In genomic region chr11:68753300-68753699, GRCh38 we compare ENCODE assay signal across 24 cellular contexts. TPM values are rescaled to one million over a fixed set of nuclear protein-coding genes. Genes with fewer than 3 reads are reported as not detected.
DNase-seq lines count a peak whose midpoint lies in the region; ATAC-seq, FAIRE-seq and TF ChIP-seq lines count a peak whose summit lies in the region.
"Had no signal": no experiment of that assay in that cellular context is flagged by ENCODE, and none has a peak within 500 bp of the region (broad histone marks: within the 10 kb centered on the region; RNA-seq: fewer than 3 reads in every experiment).

No MANE protein-coding gene starts in this region.

- H3K4me1 ChIP-seq in H1 (replicated peaks in 1 of 4; ENCODE audit: control insufficient read depth in 3 of 4, insufficient read depth in 4 of 4, low read length in 3 of 4) (peaks cover 0 to 8% (median 5%) of the 10 kb centered on the region in 4 experiments; a peak in 4 of 7 replicates), gastroesophageal sphincter (peaks cover 0 to 20% (median 13%) of the 10 kb centered on the region in 3 donors)
- H3K4me1 ChIP-seq: A549 had no signal

- H2BK120ac ChIP-seq in H1 (replicated peaks; ENCODE audit: low read depth, low read length): no peak overlapping the region

- no peak for FAIRE-seq in H1 (lab: Jason Lieb, UNC)
- FAIRE-seq: A549, K562 had no signal

- H3K27ac ChIP-seq in H1 (ENCODE audit: low read depth, low read length) (no peak overlapping the region), gastroesophageal sphincter (no peak overlapping the region)
- H3K27ac ChIP-seq: A549; BLaER1 treated with 17β-estradiol and CSF1 and Interleukin-3, amounts not matched to agents 10 nM and 100 nM; epithelial cell of prostate; HL-60; neural progenitor cell; PC-9; SK-N-MC; spleen; thoracic aorta had no signal

- 86% methylated on average over 9 of the region's 9 CpGs; no CpG with 5 or more reads in 1 of the 2 experiments for WGBS in H1 (ENCODE audit: extremely low coverage in 1 of 2, insufficient coverage in 1 of 2, insufficient read length in 1 of 2, insufficient replicate concordance in 2 of 2, low coverage in 1 of 2, low lambda C conversion rate in 2 of 2, missing lambda C conversion rate in 1 of 2), 2 experiments
- WGBS in gastroesophageal sphincter (ENCODE audit: low coverage in 1 of 2), 2 donors: 68 to 81% methylated on average over 6 to 8 of the region's 9 CpGs

- H4K91ac ChIP-seq in H1 (replicated peaks; ENCODE audit: insufficient read length, low read length): no peak overlapping the region

- TF ChIP-seq CTCF in H1 (IDR thresholded peaks at IDR 0.05; ENCODE audit: control extremely low read depth in 1 of 3, insufficient read depth in 1 of 3, low read depth in 1 of 3, low read length in 3 of 3): peak in 1 of 3 experiments; percentile 9; a peak in 1 of 4 replicates
- TF ChIP-seq CTCF in gastroesophageal sphincter (IDR thresholded peaks at IDR 0.05): no peak

- H2BK5ac ChIP-seq in H1 (ENCODE audit: low read depth, low read length): no peak overlapping the region

- peaks cover 0 to 10% of the 10 kb centered on the region in 2 experiments; a peak in 2 of 4 replicates for H3K79me2 ChIP-seq in H1 (ENCODE audit: control insufficient read depth in 1 of 2, insufficient read depth in 2 of 2, low read length in 2 of 2)

- no peak overlapping the region for H3K4ac ChIP-seq in H1 (replicated peaks; ENCODE audit: insufficient read length, low read depth, low read length)

- H3K23ac ChIP-seq in H1 (ENCODE audit: insufficient read length): no peak overlapping the region

- H3K36me3 ChIP-seq in H1 (ENCODE audit: control insufficient read depth in 2 of 4, insufficient read depth in 4 of 4, low read length in 3 of 4) (no peaks in the 10 kb centered on the region; a peak in 1 of 8 replicates), gastroesophageal sphincter (peaks cover 0 to 43% of the 10 kb centered on the region in 2 donors)
- H3K36me3 ChIP-seq: neural progenitor cell had no signal

- CTCF ChIA-PET in H1 (lab: Charles Lee; ENCODE audit: partially characterized antibody): interaction anchor here (1.1 to 2.7 kb wide), 3 partner anchors 45 to 89 kb away, joined by 3 to 12 read pairs (median 5); no protein-coding TSS in a partner anchor

- DNase-seq in NCI-H146 (lab: John Stamatoyannopoulos, UW) (peak; percentile 38), NCI-H146 treated with DMSO at 0.1 percent for 48 hours (lab: John Stamatoyannopoulos, UW; ENCODE audit: unreplicated experiment) (no peak), DMS79 treated with DMSO at 0.1 percent for 48 hours (lab: John Stamatoyannopoulos, UW) (peak; percentile 18), NCI-H2107 treated with DMSO at 0.1 percent for 48 hours (lab: John Stamatoyannopoulos, UW; ENCODE audit: unreplicated experiment) (peak; percentile 14), H1 (ENCODE audit: low read depth in 1 of 2, low spot score in 2 of 2) (no peak), nucleus accumbens (lab: John Stamatoyannopoulos, UW) (no peak)
- DNase-seq in activated CD8-positive, alpha-beta memory T cell treated with anti-CD3 and anti-CD28 coated beads for 24 hours: no peak
- DNase-seq: activated CD4-positive, alpha-beta T cell treated with anti-CD3 and anti-CD28 coated beads for 48 hours; activated effector memory CD4-positive, alpha-beta T cell treated with anti-CD3 and anti-CD28 coated beads, Interleukin-2, amount 50 U/mL, for 16 hours; foreskin melanocyte; GOT3; left cardiac atrium; PC-9; spleen; T-helper 9 cell had no signal

- no peak overlapping the region for H2AK5ac ChIP-seq in H1 (ENCODE audit: low read depth, low read length)

- no peak overlapping the region for H3K56ac ChIP-seq in H1 (replicated peaks; ENCODE audit: insufficient read length, low read depth, low read length)

- H3K9me3 ChIP-seq in H1 (ENCODE audit: insufficient read depth in 2 of 2, low read depth in 1 of 2, low read length in 1 of 2): no peaks in the 10 kb centered on the region
- H3K9me3 ChIP-seq in gastroesophageal sphincter: no peaks in the 10 kb centered on the region
- H3K9me3 ChIP-seq: A549, spleen, thoracic aorta had no signal

- no peak overlapping the region for H4K8ac ChIP-seq in H1 (ENCODE audit: extremely low read depth, insufficient read depth, low read length)

- H3K14ac ChIP-seq in H1 (ENCODE audit: insufficient read length): no peak overlapping the region

- POLR2A ChIA-PET in H1 (lab: Charles Lee; ENCODE audit: partially characterized antibody): interaction anchor here (0.8 to 1.7 kb wide), 2 partner anchors 9 to 42 kb away, joined by 3 to 4 read pairs; no protein-coding TSS in a partner anchor

- H3K18ac ChIP-seq in H1 (ENCODE audit: extremely low read depth, low read length): no peak overlapping the region

- TF ChIP-seq POLR2A in H1 (IDR thresholded peaks at IDR 0.05; ENCODE audit: control extremely low read depth in 1 of 2, low read depth in 2 of 2, low read length in 2 of 2): no peak
- TF ChIP-seq POLR2A in gastroesophageal sphincter (IDR thresholded peaks at IDR 0.05): no peak

- no peak for ATAC-seq in gastroesophageal sphincter
- ATAC-seq: A549, K562, left cardiac atrium had no signal

- H3K4me3 ChIP-seq in H1 (ENCODE audit: extremely low read depth in 1 of 4, insufficient read depth in 2 of 4, low read depth in 3 of 4, low read length in 4 of 4): no peak overlapping the region
- no peak overlapping the region for H3K4me3 ChIP-seq in gastroesophageal sphincter
- H3K4me3 ChIP-seq: A549; BLaER1 treated with 17β-estradiol and CSF1 and Interleukin-3, amounts not matched to agents 10 nM and 100 nM; K562; neural progenitor cell; PC-9; SK-N-MC; spleen; thoracic aorta had no signal

- H2BK15ac ChIP-seq in H1 (ENCODE audit: low read length): no peak overlapping the region

- no peak overlapping the region for H2BK12ac ChIP-seq in H1 (ENCODE audit: low read depth, low read length)

- TF ChIP-seq EP300 in H1 (IDR thresholded peaks at IDR 0.05; ENCODE audit: borderline replicate concordance in 1 of 2, low read depth in 2 of 2, low read length in 2 of 2): no peak
- no peak for TF ChIP-seq EP300 in gastroesophageal sphincter (IDR thresholded peaks at IDR 0.05)

- H2AFZ ChIP-seq in H1 (ENCODE audit: low read length): no peak overlapping the region
- H2AFZ ChIP-seq: neural progenitor cell, PC-9 had no signal

- no peak overlapping the region for H3K9ac ChIP-seq in H1 (replicated peaks in 1 of 4; ENCODE audit: extremely low read depth in 1 of 4, low read depth in 3 of 4, low read length in 3 of 4)
- H3K9ac ChIP-seq: BLaER1 treated with 17β-estradiol and CSF1 and Interleukin-3, amounts not matched to agents 10 nM and 100 nM; neural progenitor cell had no signal

- H3K23me2 ChIP-seq in H1 (ENCODE audit: low read depth, low read length): peaks cover 8% of the 10 kb centered on the region

- no peaks in the 10 kb centered on the region for H4K20me1 ChIP-seq in H1 (replicated peaks in 1 of 2; ENCODE audit: control insufficient read depth in 1 of 2, insufficient read depth in 2 of 2, low read length in 2 of 2)

- no peak overlapping the region for H2BK20ac ChIP-seq in H1 (ENCODE audit: low read length)

- H3K79me1 ChIP-seq in H1 (ENCODE audit: low read depth, low read length): no peaks in the 10 kb centered on the region

- H3K4me2 ChIP-seq in H1 (ENCODE audit: insufficient read depth in 1 of 2, low read depth in 2 of 2, low read length in 2 of 2): no peak overlapping the region
- H3K4me2 ChIP-seq: A549, neural progenitor cell, PC-9 had no signal

- H3K27me3 ChIP-seq in H1 (replicated peaks in 1 of 4; ENCODE audit: control insufficient read depth in 3 of 4, extremely low read depth in 1 of 4, insufficient read depth in 3 of 4, low read length in 3 of 4) (no peaks in the 10 kb centered on the region), gastroesophageal sphincter (no peaks in the 10 kb centered on the region)
- H3K27me3 ChIP-seq: spleen had no signal

- H4K5ac ChIP-seq in H1 (ENCODE audit: insufficient read length, low read depth, low read length): no peak overlapping the region

- TF ChIP-seq RAD21 in H1 (IDR thresholded peaks at IDR 0.05 in 1 of 2, conservative IDR thresholded peaks at IDR 0.05 in 1 of 2; ENCODE audit: low read depth in 2 of 2, low read length in 2 of 2): peak; percentile 12 to 30; a peak in 2 of 4 replicates

TF ChIP-seq in H1, 55 proteins besides CTCF, POLR2A, EP300 and RAD21 (continues in another document):
- no peak for TF ChIP-seq TCF12 (IDR thresholded peaks at IDR 0.05; ENCODE audit: low read depth, low read length)
- TF ChIP-seq EGR1 (IDR thresholded peaks at IDR 0.05; ENCODE audit: borderline replicate concordance, low read depth, low read length): no peak
- TF ChIP-seq JUN (IDR thresholded peaks at IDR 0.05; ENCODE audit: low read depth, low read length): no peak
- no peak for TF ChIP-seq TAF1 (IDR thresholded peaks at IDR 0.05; ENCODE audit: low read depth, low read length)

RNA-seq across cellular contexts. Expression of gene TESMIN, which starts 2.0 kb away (rescaled TPM):
- 59.5 and 61.1 TPM in 2 replicates for total RNA-seq in H1 (2021; fragmentation: NEBNext Ultra II Directional; extraction: Animal tissue kit (Norgen Biotek cat#: 25700))
- 22.6 and 34.2 TPM in 2 replicates for polyA plus RNA-seq in H1 (2011; rRNA removed)
- 31.0 TPM for polyA plus RNA-seq in H1 (2011; cell fraction: cytosol; rRNA removed)
- 47.1 TPM for polyA plus RNA-seq in H1 (2011; cell fraction: nucleus; rRNA removed)
- polyA plus RNA-seq in H1 (2012, experiment 1 of 2): 36.6 to 47.7 TPM (median 40.3 TPM) in 4 replicates
- polyA plus RNA-seq in H1 (2012, experiment 2 of 2): 29.6 TPM
- 42.0 TPM for polyA plus RNA-seq in H1 (2013, experiment 1 of 2)
- 36.9 TPM for polyA plus RNA-seq in H1 (2013, experiment 2 of 2)
- 11.8 and 12.3 TPM in 2 replicates for polyA minus RNA-seq in H1 (2011; rRNA and poly(A)+ RNA removed)
- polyA minus RNA-seq in H1 (2011; cell fraction: cytosol; rRNA and poly(A)+ RNA removed): 35.5 TPM
- 21.9 TPM for polyA minus RNA-seq in H1 (2011; cell fraction: nucleus; rRNA and poly(A)+ RNA removed)
- total RNA-seq in gastroesophageal sphincter: under 1 TPM in 3 of 4 donors, not detected in 1; 0.12 to 0.54 (median 0.27) TPM

Comparison
In these comparisons a context has a peak if more than half of its experiments do, and no peak if none do; other contexts are left out.
1. DNase-seq: peak in NCI-H146 (single experiment), DMS79 treated with DMSO at 0.1 percent for 48 hours (single experiment) and NCI-H2107 treated with DMSO at 0.1 percent for 48 hours (single experiment); none in NCI-H146 treated with DMSO at 0.1 percent for 48 hours (single experiment), H1 (0 of 2), activated CD8-positive, alpha-beta memory T cell treated with anti-CD3 and anti-CD28 coated beads for 24 hours (single experiment) and nucleus accumbens (0 of 56).
2. RNA of gene TESMIN, which starts 2.0 kb away (total RNA-seq): 59.5 to 61.1 TPM in H1; 0.12 to 0.54 TPM in gastroesophageal sphincter; every median in the first group is over 10 times any median in the second.